4 cellular contexts compared by ENCODE assay signal in genomic region chr19:54725321-54725720, GRCh38. TPM values are rescaled to one million over a fixed set of nuclear protein-coding genes. Genes with fewer than 3 reads are reported as not detected.
"Had no signal": no experiment of that assay in that cellular context is flagged by ENCODE, and none has a peak within 500 bp of the region (broad histone marks: within the 10 kb centered on the region; RNA-seq: fewer than 3 reads in every experiment).

No MANE protein-coding gene starts in this region.

- DNase-seq: GDM1, GF-D8 had no signal

- H3K4me3 ChIP-seq: GM12878 had no signal

- ATAC-seq: GM12878 had no signal

RNA-seq across cellular contexts. Expression of gene KIR3DL3, which starts 1.1 kb away (rescaled TPM):
- total RNA-seq: G401, GM12878 had no signal
- polyA plus RNA-seq: GM12878 had no signal

RNA-seq across cellular contexts. Expression of gene KIR2DL3, which starts 13.0 kb away (rescaled TPM):
- total RNA-seq: G401, GM12878 had no signal

RNA-seq across cellular contexts. Expression of gene KIR2DL1, which starts 44.3 kb away (rescaled TPM):
- total RNA-seq: G401, GM12878 had no signal
